ENCODE assay signal across 28 cellular contexts in the genomic region with DNA sequence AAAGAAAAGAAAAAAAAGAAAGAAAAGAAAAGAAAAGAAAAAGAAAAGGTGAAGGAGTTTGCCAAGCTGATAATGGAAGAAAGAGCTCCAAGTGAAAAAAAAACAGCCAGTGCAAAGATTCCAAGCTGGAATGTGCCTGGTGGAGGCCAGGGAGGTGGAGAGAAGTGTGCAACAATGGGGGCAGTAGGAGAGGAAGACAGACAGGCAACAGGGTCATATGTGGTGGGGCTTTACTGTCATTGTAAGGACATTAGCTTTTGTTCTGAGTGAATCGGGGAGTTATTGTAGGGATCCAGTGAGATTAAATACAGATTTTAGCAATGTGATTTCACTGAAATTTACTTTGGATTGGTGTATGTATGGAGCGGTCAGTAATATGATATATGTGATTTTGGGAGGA.
"Had no signal": no experiment of that assay in that cellular context is flagged by ENCODE, and none has a peak within 500 bp of the region (broad histone marks: within the 10 kb centered on the region; RNA-seq: fewer than 3 reads in every experiment).

No MANE protein-coding gene starts in this region.

- H3K36me3 ChIP-seq: neural progenitor cell, ovary, right lobe of liver, sigmoid colon, stomach, thoracic aorta, thyroid gland, tibial nerve, upper lobe of left lung, uterus had no signal

- FAIRE-seq: small intestine had no signal

- H2AFZ ChIP-seq: neural progenitor cell, parathyroid adenoma had no signal

- H3K4me3 ChIP-seq: neural progenitor cell, ovary, psoas muscle, right lobe of liver, sigmoid colon, stomach, thoracic aorta, thyroid gland, tibial nerve, upper lobe of left lung, uterus had no signal

- H3K36me3 Mint-ChIP-seq: natural killer cell; neural progenitor cell; stimulated activated effector memory CD8-positive, alpha-beta T cell treated with anti-CD3 and anti-CD28 coated beads, Interleukin-12 subunit alpha, Interleukin-12 subunit beta, amount 100 ng/mL, for 72 hours; stimulated activated naive B cell treated with anti-CD40 and anti-IgM and Interleukin-4, amounts not matched to agents 10 μg/mL and 1 μg/mL and 100 μg/mL, for 72 hours had no signal

- H3K4me1 ChIP-seq: neural progenitor cell, psoas muscle, right lobe of liver, uterus had no signal

- H3K9me3 Mint-ChIP-seq: natural killer cell; nephron; neural progenitor cell; stimulated activated effector memory CD8-positive, alpha-beta T cell treated with anti-CD3 and anti-CD28 coated beads, Interleukin-12 subunit alpha, Interleukin-12 subunit beta, amount 100 ng/mL, for 72 hours; stimulated activated naive B cell treated with anti-CD40 and anti-IgM and Interleukin-4, amounts not matched to agents 10 μg/mL and 1 μg/mL and 100 μg/mL, for 72 hours; stimulated activated naive CD8-positive, alpha-beta T cell treated with anti-CD3 and anti-CD28 coated beads, Interleukin-15, Interleukin-2, amounts not matched to agents 100 ng/mL and 50 ng/mL, for 24 hours had no signal

- H3K27me3 ChIP-seq: neural progenitor cell, ovary, right lobe of liver, sigmoid colon, stomach, thyroid gland, tibial nerve, upper lobe of left lung, uterus had no signal

- H3K27ac Mint-ChIP-seq: natural killer cell; nephron; neural progenitor cell; progenitor cell of endocrine pancreas; stimulated activated effector memory CD8-positive, alpha-beta T cell treated with anti-CD3 and anti-CD28 coated beads, Interleukin-12 subunit alpha, Interleukin-12 subunit beta, amount 100 ng/mL, for 72 hours; stimulated activated naive B cell treated with anti-CD40 and anti-IgM and Interleukin-4, amounts not matched to agents 10 μg/mL and 1 μg/mL and 100 μg/mL, for 72 hours; stimulated activated naive CD8-positive, alpha-beta T cell treated with anti-CD3 and anti-CD28 coated beads, Interleukin-15, Interleukin-2, amounts not matched to agents 100 ng/mL and 50 ng/mL, for 24 hours had no signal

- H3K9ac ChIP-seq: neural progenitor cell, parathyroid adenoma had no signal

- H3K27me3 Mint-ChIP-seq: progenitor cell of endocrine pancreas; stimulated activated naive CD8-positive, alpha-beta T cell treated with anti-CD3 and anti-CD28 coated beads, Interleukin-15, Interleukin-2, amounts not matched to agents 100 ng/mL and 50 ng/mL, for 24 hours had no signal

- DNase-seq: natural killer cell; occipital lobe; ovary; posterior cingulate gyrus; psoas muscle; right cardiac atrium; right lobe of liver; sigmoid colon; small intestine; stimulated activated CD4-positive, alpha-beta T cell treated with anti-CD3 and anti-CD28 coated beads, Interleukin-15, amount 100 ng/mL, for 24 hours; stimulated activated CD4-positive, alpha-beta T cell treated with anti-CD3 and anti-CD28 coated beads, Interleukin-2, amount 100 ng/mL, for 24 hours; stimulated activated CD4-positive, alpha-beta T cell treated with anti-CD3 and anti-CD28 coated beads, Interleukin-2, amount 100 ng/mL, for 48 hours; stimulated activated CD4-positive, alpha-beta T cell treated with anti-CD3 and anti-CD28 coated beads, Interleukin-4, amount 100 ng/mL, for 24 hours; stimulated activated naive B cell treated with anti-CD40 and anti-IgM and Interleukin-4, amounts not matched to agents 10 μg/mL and 1 μg/mL and 100 μg/mL, for 72 hours; stimulated activated naive CD4-positive, alpha-beta T cell treated with Interleukin-2 at 50 U/mL for 16 hours; stomach; thyroid gland; trophoblast cell; upper lobe of left lung; uterus had no signal

- H3K27ac ChIP-seq: neural progenitor cell, ovary, parathyroid adenoma, psoas muscle, right lobe of liver, sigmoid colon, stomach, thoracic aorta, thyroid gland, tibial nerve, upper lobe of left lung, uterus had no signal

- H3K9me3 ChIP-seq: ovary, psoas muscle, right lobe of liver, sigmoid colon, stomach, thoracic aorta, thyroid gland, tibial nerve, upper lobe of left lung, uterus had no signal

- H3K4me2 ChIP-seq: neural progenitor cell had no signal

- ATAC-seq: natural killer cell; psoas muscle; right cardiac atrium; right lobe of liver; stimulated activated effector memory CD8-positive, alpha-beta T cell treated with anti-CD3 and anti-CD28 coated beads, Interleukin-12 subunit alpha, Interleukin-12 subunit beta, amount 100 ng/mL, for 72 hours; stimulated activated naive B cell treated with anti-CD40 and anti-IgM and Interleukin-4, amounts not matched to agents 10 μg/mL and 1 μg/mL and 100 μg/mL, for 72 hours had no signal

- H3K4me3 Mint-ChIP-seq: natural killer cell; nephron; neural progenitor cell; stimulated activated effector memory CD8-positive, alpha-beta T cell treated with anti-CD3 and anti-CD28 coated beads, Interleukin-12 subunit alpha, Interleukin-12 subunit beta, amount 100 ng/mL, for 72 hours; stimulated activated naive B cell treated with anti-CD40 and anti-IgM and Interleukin-4, amounts not matched to agents 10 μg/mL and 1 μg/mL and 100 μg/mL, for 72 hours; stimulated activated naive CD8-positive, alpha-beta T cell treated with anti-CD3 and anti-CD28 coated beads, Interleukin-15, Interleukin-2, amounts not matched to agents 100 ng/mL and 50 ng/mL, for 24 hours had no signal

- H3K79me2 ChIP-seq: parathyroid adenoma had no signal
